9 cellular contexts compared by ENCODE assay signal in the genomic region with DNA sequence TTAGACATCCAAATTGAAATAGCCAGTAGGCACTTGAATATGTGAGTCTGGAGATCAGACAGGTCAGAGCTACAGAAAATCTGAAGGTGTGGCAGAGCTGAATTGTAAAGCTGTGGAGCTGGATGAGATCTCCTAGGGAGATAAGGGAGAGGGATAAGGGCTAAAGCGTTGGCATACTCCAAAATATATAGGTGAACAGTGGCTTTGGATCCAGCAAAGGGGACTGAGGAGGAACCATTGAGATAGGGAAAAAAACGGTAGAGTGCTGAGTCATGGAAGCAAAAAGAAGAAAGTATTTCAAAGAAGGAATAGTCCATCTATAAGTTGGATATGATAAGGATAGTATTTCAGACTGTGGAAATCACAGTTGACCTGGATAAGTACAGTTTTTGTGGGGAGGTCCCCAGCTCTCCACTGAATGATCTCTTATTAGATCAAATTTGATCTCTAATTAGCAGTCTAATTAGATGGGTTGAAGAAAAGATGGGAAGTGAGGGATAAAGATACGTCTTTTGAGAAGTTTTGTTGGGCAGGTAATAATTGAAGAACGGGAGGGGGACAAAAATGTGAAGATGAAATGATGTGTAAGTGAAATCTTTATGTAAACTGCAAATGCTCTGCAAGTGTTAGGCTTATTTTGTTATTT. TPM values are rescaled to one million over a fixed set of nuclear protein-coding genes. Genes with fewer than 3 reads are reported as not detected.
DNase-seq lines count a peak whose midpoint lies in the region; ATAC-seq, FAIRE-seq and TF ChIP-seq lines count a peak whose summit lies in the region.
"Had no signal": no experiment of that assay in that cellular context is flagged by ENCODE, and none has a peak within 500 bp of the region (broad histone marks: within the 10 kb centered on the region; RNA-seq: fewer than 3 reads in every experiment).

No MANE protein-coding gene starts in this region.

- no peak overlapping the region for H3K4ac ChIP-seq in H1 (replicated peaks; ENCODE audit: insufficient read length, low read depth, low read length)

- H4K5ac ChIP-seq in H1 (ENCODE audit: insufficient read length, low read depth, low read length), result peak overlapping the region; percentile 10

- H3K27me3 Mint-ChIP-seq in activated CD8-positive, alpha-beta T cell treated with anti-CD3 and anti-CD28 coated beads, Interleukin-2, amount 10 ng/mL, durations not matched to agents 7 days and 5 days (ENCODE audit: low read depth), result peaks cover 7% of the 10 kb centered on the region

- no peak overlapping the region for H3K14ac ChIP-seq in H1 (ENCODE audit: insufficient read length)

- H3K9me3 Mint-ChIP-seq in activated CD8-positive, alpha-beta T cell treated with anti-CD3 and anti-CD28 coated beads, Interleukin-2, amount 10 ng/mL, durations not matched to agents 7 days and 5 days (ENCODE audit: insufficient read depth), result no peaks in the 10 kb centered on the region
- H3K9me3 Mint-ChIP-seq: stimulated activated effector memory CD8-positive, alpha-beta T cell treated with anti-CD3 and anti-CD28 coated beads, Interleukin-12 subunit alpha, Interleukin-12 subunit beta, amount 100 ng/mL, for 72 hours had no signal

- POLR2A ChIA-PET in H1 (lab: Charles Lee; ENCODE audit: partially characterized antibody), result interaction anchor here (1.0 to 1.5 kb wide), 8 partner anchors 8 to 343 kb away, joined by 3 to 13 read pairs (median 4); no protein-coding TSS in a partner anchor
- POLR2A ChIA-PET in activated CD8-positive, alpha-beta T cell treated with anti-CD3 and anti-CD28 coated beads, Interleukin-2, amount 10 ng/mL, durations not matched to agents 7 days and 5 days (lab: Charles Lee), result interaction anchor here (0.7 to 2.4 kb wide), 4 partner anchors 13 to 72 kb away, joined by 3 to 21 read pairs (median 4); partner anchors contain the start of gene CCDC43

- peaks cover 4% of the 10 kb centered on the region; the same call in 1 of the 2 replicates for H3K23me2 ChIP-seq in H1 (ENCODE audit: low read depth, low read length)

- H3K4me1 Mint-ChIP-seq in activated CD8-positive, alpha-beta T cell treated with anti-CD3 and anti-CD28 coated beads, Interleukin-2, amount 10 ng/mL, durations not matched to agents 7 days and 5 days (ENCODE audit: low read depth), result peaks cover 5% of the 10 kb centered on the region
- H3K4me1 Mint-ChIP-seq: stimulated activated effector memory CD8-positive, alpha-beta T cell treated with anti-CD3 and anti-CD28 coated beads, Interleukin-12 subunit alpha, Interleukin-12 subunit beta, amount 100 ng/mL, for 72 hours had no signal

- H4K20me1 ChIP-seq in BLaER1 treated with 17β-estradiol and CSF1 and Interleukin-3, amounts not matched to agents 10 nM and 100 nM, result no peaks in the 10 kb centered on the region; a peak in 1 of 22 replicates
- H4K20me1 ChIP-seq in MM.1S (ENCODE audit: insufficient read depth, low read length) (no peaks in the 10 kb centered on the region), H1 (replicated peaks in 1 of 2; ENCODE audit: control insufficient read depth in 1 of 2, insufficient read depth in 2 of 2, low read length in 2 of 2) (no peaks in the 10 kb centered on the region), neural cell (ENCODE audit: insufficient read depth) (no peaks in the 10 kb centered on the region)

- H3K9me2 ChIP-seq in MM.1S (replicated peaks; ENCODE audit: insufficient read depth, low read length) (no peaks in the 10 kb centered on the region), neural cell (ENCODE audit: insufficient read depth, low read length) (no peaks in the 10 kb centered on the region)

- peak overlapping the region; percentile 81 to 92 (median 87); a peak in 21 of 22 replicates for H3K9ac ChIP-seq in BLaER1 treated with 17β-estradiol and CSF1 and Interleukin-3, amounts not matched to agents 10 nM and 100 nM
- H3K9ac ChIP-seq in MM.1S (ENCODE audit: low read length), result peak overlapping the region; percentile 63
- peak overlapping the region in 1 of 4 experiments; percentile 29; a peak in 3 of 7 replicates for H3K9ac ChIP-seq in H1 (replicated peaks in 1 of 4; ENCODE audit: extremely low read depth in 1 of 4, low read depth in 3 of 4, low read length in 3 of 4)
- peak overlapping the region; percentile 71 for H3K9ac ChIP-seq in neural cell (ENCODE audit: low read length)

- peak overlapping the region; percentile 54 to 91 (median 83); a peak in 21 of 22 replicates for H3K27ac ChIP-seq in BLaER1 treated with 17β-estradiol and CSF1 and Interleukin-3, amounts not matched to agents 10 nM and 100 nM
- H3K27ac ChIP-seq in MM.1S (ENCODE audit: low read length), result peak overlapping the region; percentile 12; the same call in 1 of the 2 replicates
- 0 out of 2 replicates have a peak overlapping the region, but pooled peaks have one; percentile 76 for H3K27ac ChIP-seq in H1 (ENCODE audit: low read depth, low read length)
- peak overlapping the region; percentile 77 for H3K27ac ChIP-seq in neural cell (ENCODE audit: low read length)

- H3F3A ChIP-seq in MM.1S (ENCODE audit: insufficient read depth, low read length) (no peaks in the 10 kb centered on the region), neural cell (ENCODE audit: insufficient read depth, low read length, poor library complexity, severe bottlenecking) (no peaks in the 10 kb centered on the region)

- H2AFZ ChIP-seq in MM.1S (ENCODE audit: low read length) (peak overlapping the region; percentile 98), H1 (ENCODE audit: low read length) (peak overlapping the region; percentile 80), neural cell (ENCODE audit: low read depth, low read length) (peak overlapping the region; percentile 97)

- H3K56ac ChIP-seq in H1 (replicated peaks; ENCODE audit: insufficient read length, low read depth, low read length), result no peak overlapping the region

- peaks cover 5% of the 10 kb centered on the region for H3K36me3 Mint-ChIP-seq in activated CD8-positive, alpha-beta T cell treated with anti-CD3 and anti-CD28 coated beads, Interleukin-2, amount 10 ng/mL, durations not matched to agents 7 days and 5 days (ENCODE audit: low read depth)

- H3K4me3 ChIP-seq in BLaER1 treated with 17β-estradiol and CSF1 and Interleukin-3, amounts not matched to agents 10 nM and 100 nM, result peak overlapping the region; percentile 79 to 96 (median 86)
- peak overlapping the region; percentile 93 for H3K4me3 ChIP-seq in MM.1S (ENCODE audit: low read length)
- H3K4me3 ChIP-seq in H1 (ENCODE audit: extremely low read depth in 1 of 4, insufficient read depth in 2 of 4, low read depth in 3 of 4, low read length in 4 of 4), result peak overlapping the region; percentile 78 to 99 (median 99); a peak in 7 of 8 replicates
- H3K4me3 ChIP-seq in neural cell (ENCODE audit: low read length), result peak overlapping the region; percentile 77

- peaks cover 20 to 27% (median 25%) of the 10 kb centered on the region in 10 experiments for H3K4me1 ChIP-seq in BLaER1 treated with 17β-estradiol and CSF1 and Interleukin-3, amounts not matched to agents 10 nM and 100 nM
- H3K4me1 ChIP-seq in MM.1S (ENCODE audit: low read length), result peaks cover 9% of the 10 kb centered on the region
- peaks cover 0 to 3% (median 0%) of the 10 kb centered on the region in 4 experiments; a peak in 3 of 7 replicates for H3K4me1 ChIP-seq in H1 (replicated peaks in 1 of 4; ENCODE audit: control insufficient read depth in 3 of 4, insufficient read depth in 4 of 4, low read length in 3 of 4)

- H3K4me2 ChIP-seq in BLaER1 treated with 17β-estradiol and CSF1 and Interleukin-3, amounts not matched to agents 10 nM and 100 nM, result peak overlapping the region; percentile 81 to 98 (median 94)
- H3K4me2 ChIP-seq in MM.1S (ENCODE audit: low read depth, low read length), result peak overlapping the region; percentile 88
- peak overlapping the region; percentile 69 to 76 for H3K4me2 ChIP-seq in H1 (ENCODE audit: insufficient read depth in 1 of 2, low read depth in 2 of 2, low read length in 2 of 2)
- H3K4me2 ChIP-seq in neural cell (ENCODE audit: low read length), result peak overlapping the region; percentile 72

- H3K27me3 ChIP-seq in BLaER1 treated with 17β-estradiol and CSF1 and Interleukin-3, amounts not matched to agents 10 nM and 100 nM, result no peaks in the 10 kb centered on the region
- H3K27me3 ChIP-seq in MM.1S (replicated peaks; ENCODE audit: insufficient read depth, low read length) (no peaks in the 10 kb centered on the region), H1 (replicated peaks in 1 of 4; ENCODE audit: control insufficient read depth in 3 of 4, extremely low read depth in 1 of 4, insufficient read depth in 3 of 4, low read length in 3 of 4) (no peaks in the 10 kb centered on the region; a peak in 1 of 7 replicates), neural cell (ENCODE audit: insufficient read depth, low read depth, low read length) (no peaks in the 10 kb centered on the region)

- H3K36me3 ChIP-seq in BLaER1 treated with 17β-estradiol and CSF1 and Interleukin-3, amounts not matched to agents 10 nM and 100 nM, result peaks cover 0 to 24% (median 13%) of the 10 kb centered on the region in 11 experiments; a peak in 12 of 22 replicates
- no peaks in the 10 kb centered on the region for H3K36me3 ChIP-seq in MM.1S (replicated peaks; ENCODE audit: insufficient read depth, low read length)
- no peaks in the 10 kb centered on the region for H3K36me3 ChIP-seq in H1 (ENCODE audit: control insufficient read depth in 2 of 4, insufficient read depth in 4 of 4, low read length in 3 of 4)
- no peaks in the 10 kb centered on the region for H3K36me3 ChIP-seq in neural cell (ENCODE audit: insufficient read depth, low read length)

- no peak overlapping the region for H2AK5ac ChIP-seq in H1 (ENCODE audit: low read depth, low read length)

- no peak overlapping the region for H3K4me3 Mint-ChIP-seq in activated CD8-positive, alpha-beta T cell treated with anti-CD3 and anti-CD28 coated beads, Interleukin-2, amount 10 ng/mL, durations not matched to agents 7 days and 5 days
- H3K4me3 Mint-ChIP-seq: stimulated activated effector memory CD8-positive, alpha-beta T cell treated with anti-CD3 and anti-CD28 coated beads, Interleukin-12 subunit alpha, Interleukin-12 subunit beta, amount 100 ng/mL, for 72 hours had no signal

- no peak for ATAC-seq in activated CD8-positive, alpha-beta T cell treated with anti-CD3 and anti-CD28 coated beads, Interleukin-2, amount 10 ng/mL, durations not matched to agents 7 days and 5 days
- ATAC-seq in HG02678 (IDR thresholded peaks at IDR 0.05; ENCODE audit: unreplicated experiment), result no peak

- peaks cover 13% of the 10 kb centered on the region for H3K79me2 ChIP-seq in MM.1S (ENCODE audit: low read length)
- H3K79me2 ChIP-seq in H1 (ENCODE audit: control insufficient read depth in 1 of 2, insufficient read depth in 2 of 2, low read length in 2 of 2), result peaks cover 0 to 14% of the 10 kb centered on the region in 2 experiments; a peak in 2 of 4 replicates
- peaks cover 10% of the 10 kb centered on the region for H3K79me2 ChIP-seq in neural cell (replicated peaks; ENCODE audit: insufficient read depth, low read length)

- no peaks in the 10 kb centered on the region for H3K79me1 ChIP-seq in H1 (ENCODE audit: low read depth, low read length)

- TF ChIP-seq RAD21 in H1 (IDR thresholded peaks at IDR 0.05 in 1 of 2, conservative IDR thresholded peaks at IDR 0.05 in 1 of 2; ENCODE audit: low read depth in 2 of 2, low read length in 2 of 2) (no peak), neural cell (conservative IDR thresholded peaks at IDR 0.05) (no peak)

- TF ChIP-seq EP300 in H1 (IDR thresholded peaks at IDR 0.05; ENCODE audit: borderline replicate concordance in 1 of 2, low read depth in 2 of 2, low read length in 2 of 2) (no peak), neural cell (conservative IDR thresholded peaks at IDR 0.05; ENCODE audit: poor library complexity, severe bottlenecking) (no peak)

- no peak overlapping the region for H3K27ac Mint-ChIP-seq in activated CD8-positive, alpha-beta T cell treated with anti-CD3 and anti-CD28 coated beads, Interleukin-2, amount 10 ng/mL, durations not matched to agents 7 days and 5 days
- H3K27ac Mint-ChIP-seq: stimulated activated effector memory CD8-positive, alpha-beta T cell treated with anti-CD3 and anti-CD28 coated beads, Interleukin-12 subunit alpha, Interleukin-12 subunit beta, amount 100 ng/mL, for 72 hours had no signal

- no peak overlapping the region for H3K18ac ChIP-seq in H1 (ENCODE audit: extremely low read depth, low read length)

- CTCF ChIA-PET in H1 (lab: Charles Lee; ENCODE audit: partially characterized antibody), result interaction anchor here (0.5 to 2.3 kb wide), 5 partner anchors 14 to 519 kb away, joined by 3 to 8 read pairs (median 4); no protein-coding TSS in a partner anchor
- CTCF ChIA-PET in activated CD8-positive, alpha-beta T cell treated with anti-CD3 and anti-CD28 coated beads, Interleukin-2, amount 10 ng/mL, durations not matched to agents 7 days and 5 days (lab: Charles Lee), result interaction anchor here (1.1 to 2.8 kb wide), 2 partner anchors 18 to 174 kb away, joined by 5 to 21 read pairs; partner anchors contain the start of gene CCDC43

- no peak overlapping the region for H2BK15ac ChIP-seq in H1 (ENCODE audit: low read length)

- no peak overlapping the region for H4K91ac ChIP-seq in H1 (replicated peaks; ENCODE audit: insufficient read length, low read length)

- no peak for FAIRE-seq in H1 (lab: Jason Lieb, UNC)

- H2BK20ac ChIP-seq in H1 (ENCODE audit: low read length), result no peak overlapping the region

- TF ChIP-seq POLR2A in H1 (IDR thresholded peaks at IDR 0.05; ENCODE audit: control extremely low read depth in 1 of 2, low read depth in 2 of 2, low read length in 2 of 2), result no peak

- no peaks in the 10 kb centered on the region for H3K9me3 ChIP-seq in BLaER1 treated with 17β-estradiol and CSF1 and Interleukin-3, amounts not matched to agents 10 nM and 100 nM (replicated peaks in 1 of 11)
- H3K9me3 ChIP-seq in MM.1S (replicated peaks; ENCODE audit: insufficient read depth, low read length), result no peaks in the 10 kb centered on the region
- no peaks in the 10 kb centered on the region for H3K9me3 ChIP-seq in H1 (ENCODE audit: insufficient read depth in 2 of 2, low read depth in 1 of 2, low read length in 1 of 2)
- no peaks in the 10 kb centered on the region for H3K9me3 ChIP-seq in neural cell (ENCODE audit: low read length)

- DNase-seq in MM.1S, result no peak
- no peak for DNase-seq in H1 (ENCODE audit: low read depth in 1 of 2, low spot score in 2 of 2)
- no peak for DNase-seq in NCI-H510A (lab: John Stamatoyannopoulos, UW)
- no peak for DNase-seq in activated CD8-positive, alpha-beta T cell treated with anti-CD3 and anti-CD28 coated beads, Interleukin-2, amount 10 ng/mL, durations not matched to agents 7 days and 5 days
- DNase-seq in activated T-cell treated with anti-CD3 and anti-CD28 coated beads, Interleukin-2, amount 50 U/mL, for 48 hours, result no peak

- no peak overlapping the region for H2BK120ac ChIP-seq in H1 (replicated peaks; ENCODE audit: low read depth, low read length)

- no peak overlapping the region for H3K23ac ChIP-seq in H1 (ENCODE audit: insufficient read length)

- WGBS in H1 (ENCODE audit: extremely low coverage in 1 of 2, insufficient coverage in 1 of 2, insufficient read length in 1 of 2, insufficient replicate concordance in 2 of 2, low coverage in 1 of 2, low lambda C conversion rate in 2 of 2, missing lambda C conversion rate in 1 of 2), 2 experiments, result 59 to 100% methylated on average over 2 to 4 of the region's 4 CpGs

- no peak overlapping the region; the same call in 1 of the 2 replicates for H2BK5ac ChIP-seq in H1 (ENCODE audit: low read depth, low read length)

- H4K8ac ChIP-seq in H1 (ENCODE audit: extremely low read depth, insufficient read depth, low read length), result no peak overlapping the region

- no peak overlapping the region for H2BK12ac ChIP-seq in H1 (ENCODE audit: low read depth, low read length)

- TF ChIP-seq CTCF in MM.1S (IDR thresholded peaks at IDR 0.05; ENCODE audit: low read length) (no peak), H1 (IDR thresholded peaks at IDR 0.05; ENCODE audit: control extremely low read depth in 1 of 3, insufficient read depth in 1 of 3, low read depth in 1 of 3, low read length in 3 of 3) (no peak), neural cell (IDR thresholded peaks at IDR 0.05; ENCODE audit: poor library complexity, severe bottlenecking) (no peak)

RNA-seq across cellular contexts. Expression of gene DBF4B, which starts 0.6 kb away (rescaled TPM):
- 26.9 and 29.1 TPM in 2 replicates for total RNA-seq in H1 (2021; fragmentation: NEBNext Ultra II Directional; extraction: Animal tissue kit (Norgen Biotek cat#: 25700))
- polyA plus RNA-seq in H1 (2011; rRNA removed), result 20.2 and 27.6 TPM in 2 replicates
- 22.9 TPM for polyA plus RNA-seq in H1 (2011; cell fraction: cytosol; rRNA removed)
- polyA plus RNA-seq in H1 (2011; cell fraction: nucleus; rRNA removed), result 49.0 TPM
- 22.7 to 25.1 TPM (median 24.1 TPM) in 4 replicates for polyA plus RNA-seq in H1 (2012, experiment 1 of 2)
- polyA plus RNA-seq in H1 (2012, experiment 2 of 2), result 18.2 TPM
- polyA plus RNA-seq in H1 (2013, experiment 1 of 2), result 16.0 TPM
- polyA plus RNA-seq in H1 (2013, experiment 2 of 2), result 14.8 TPM
- polyA minus RNA-seq in H1 (2011; rRNA and poly(A)+ RNA removed), result 16.4 and 19.4 TPM in 2 replicates
- 12.1 TPM for polyA minus RNA-seq in H1 (2011; cell fraction: cytosol; rRNA and poly(A)+ RNA removed)
- polyA minus RNA-seq in H1 (2011; cell fraction: nucleus; rRNA and poly(A)+ RNA removed), result 18.0 TPM
- polyA plus RNA-seq in neural cell, result 10.7 and 15.2 TPM in 2 replicates
- polyA minus RNA-seq in neural cell, result 8.0 and 9.0 TPM in 2 replicates
- 10 to 100 TPM; 35.1 to 36.4 TPM for total RNA-seq in activated CD8-positive, alpha-beta T cell treated with anti-CD3 and anti-CD28 coated beads, Interleukin-2, amount 10 ng/mL, durations not matched to agents 7 days and 5 days

RNA-seq across cellular contexts. Expression of gene CCDC43, which starts 18.3 kb away (rescaled TPM):
- 33.2 and 38.1 TPM in 2 replicates for total RNA-seq in H1 (2021; fragmentation: NEBNext Ultra II Directional; extraction: Animal tissue kit (Norgen Biotek cat#: 25700))
- polyA plus RNA-seq in H1 (2011; rRNA removed), result 4.0 and 4.9 TPM in 2 replicates
- 10.3 TPM for polyA plus RNA-seq in H1 (2011; cell fraction: cytosol; rRNA removed)
- 3.1 TPM for polyA plus RNA-seq in H1 (2011; cell fraction: nucleus; rRNA removed)
- 19.3 to 35.8 TPM (median 23.8 TPM) in 4 replicates for polyA plus RNA-seq in H1 (2012, experiment 1 of 2)
- polyA plus RNA-seq in H1 (2012, experiment 2 of 2), result 5.2 TPM
- 28.4 TPM for polyA plus RNA-seq in H1 (2013, experiment 1 of 2)
- 28.6 TPM for polyA plus RNA-seq in H1 (2013, experiment 2 of 2)
- 7.2 and 12.3 TPM in 2 replicates for polyA minus RNA-seq in H1 (2011; rRNA and poly(A)+ RNA removed)
- polyA minus RNA-seq in H1 (2011; cell fraction: cytosol; rRNA and poly(A)+ RNA removed), result 9.2 TPM
- polyA minus RNA-seq in H1 (2011; cell fraction: nucleus; rRNA and poly(A)+ RNA removed), result 13.2 TPM
- polyA plus RNA-seq in neural cell, result 33.4 and 53.3 TPM in 2 replicates
- polyA minus RNA-seq in neural cell, result 35.5 and 39.0 TPM in 2 replicates
- total RNA-seq in activated CD8-positive, alpha-beta T cell treated with anti-CD3 and anti-CD28 coated beads, Interleukin-2, amount 10 ng/mL, durations not matched to agents 7 days and 5 days, result 10 to 100 TPM; 24.0 to 26.3 TPM

RNA-seq across cellular contexts. Expression of gene ADAM11, which starts 50.9 kb away (rescaled TPM):
- 2.8 and 2.9 TPM in 2 replicates for total RNA-seq in H1 (2021; fragmentation: NEBNext Ultra II Directional; extraction: Animal tissue kit (Norgen Biotek cat#: 25700))
- polyA plus RNA-seq in H1 (2011; rRNA removed), result 2.3 and 2.7 TPM in 2 replicates
- polyA plus RNA-seq in H1 (2011; cell fraction: cytosol; rRNA removed), result 2.4 TPM
- 21.8 TPM for polyA plus RNA-seq in H1 (2011; cell fraction: nucleus; rRNA removed)
- polyA plus RNA-seq in H1 (2012, experiment 1 of 2), result 3.5 to 5.7 TPM (median 4.1 TPM) in 4 replicates
- 2.1 TPM for polyA plus RNA-seq in H1 (2012, experiment 2 of 2)
- polyA plus RNA-seq in H1 (2013, experiment 1 of 2), result 1.1 TPM
- polyA plus RNA-seq in H1 (2013, experiment 2 of 2), result 0.92 TPM
- 1.6 and 1.8 TPM in 2 replicates for polyA minus RNA-seq in H1 (2011; rRNA and poly(A)+ RNA removed)
- polyA minus RNA-seq in H1 (2011; cell fraction: cytosol; rRNA and poly(A)+ RNA removed), result 2.6 TPM
- 3.7 TPM for polyA minus RNA-seq in H1 (2011; cell fraction: nucleus; rRNA and poly(A)+ RNA removed)
- 19.3 and 25.8 TPM in 2 replicates for polyA plus RNA-seq in neural cell
- 6.1 and 7.6 TPM in 2 replicates for polyA minus RNA-seq in neural cell
- total RNA-seq in activated CD8-positive, alpha-beta T cell treated with anti-CD3 and anti-CD28 coated beads, Interleukin-2, amount 10 ng/mL, durations not matched to agents 7 days and 5 days, result under 1 TPM; 0.24 to 0.39 TPM

RNA-seq across cellular contexts. Expression of gene MEIOC, which starts 51.6 kb away (rescaled TPM):
- total RNA-seq in H1 (2021; fragmentation: NEBNext Ultra II Directional; extraction: Animal tissue kit (Norgen Biotek cat#: 25700)), result 3.6 and 4.8 TPM in 2 replicates
- polyA plus RNA-seq in H1 (2011; rRNA removed) (3.0 and 4.2 TPM in 2 replicates), neural cell (not detected in 2 replicates)
- 3.7 TPM for polyA plus RNA-seq in H1 (2011; cell fraction: cytosol; rRNA removed)
- 1.7 TPM for polyA plus RNA-seq in H1 (2011; cell fraction: nucleus; rRNA removed)
- 2.0 to 4.6 TPM (median 4.2 TPM) in 4 replicates for polyA plus RNA-seq in H1 (2012, experiment 1 of 2)
- 0.51 TPM for polyA plus RNA-seq in H1 (2012, experiment 2 of 2)
- polyA plus RNA-seq in H1 (2013, experiment 1 of 2), result 2.4 TPM
- 2.5 TPM for polyA plus RNA-seq in H1 (2013, experiment 2 of 2)
- 4.6 and 17.2 TPM in 2 replicates for polyA minus RNA-seq in H1 (2011; rRNA and poly(A)+ RNA removed)
- 10.7 TPM for polyA minus RNA-seq in H1 (2011; cell fraction: cytosol; rRNA and poly(A)+ RNA removed)
- polyA minus RNA-seq in H1 (2011; cell fraction: nucleus; rRNA and poly(A)+ RNA removed), result 13.1 TPM
- 0.24 and 0.69 TPM in 2 replicates for polyA minus RNA-seq in neural cell
- total RNA-seq in activated CD8-positive, alpha-beta T cell treated with anti-CD3 and anti-CD28 coated beads, Interleukin-2, amount 10 ng/mL, durations not matched to agents 7 days and 5 days, result under 1 TPM; 0.16 to 0.26 TPM

Comparison
In these comparisons a context has a peak if more than half of its experiments do, and no peak if none do; other contexts are left out.
1. H3K27ac ChIP-seq: peak in every context shown above with its lines; median percentile 83 in BLaER1 treated with 17β-estradiol and CSF1 and Interleukin-3, amounts not matched to agents 10 nM and 100 nM; 77 in neural cell; 76 in H1; 12 in MM.1S.